9 cellular contexts compared by ENCODE assay signal in the genomic region with DNA sequence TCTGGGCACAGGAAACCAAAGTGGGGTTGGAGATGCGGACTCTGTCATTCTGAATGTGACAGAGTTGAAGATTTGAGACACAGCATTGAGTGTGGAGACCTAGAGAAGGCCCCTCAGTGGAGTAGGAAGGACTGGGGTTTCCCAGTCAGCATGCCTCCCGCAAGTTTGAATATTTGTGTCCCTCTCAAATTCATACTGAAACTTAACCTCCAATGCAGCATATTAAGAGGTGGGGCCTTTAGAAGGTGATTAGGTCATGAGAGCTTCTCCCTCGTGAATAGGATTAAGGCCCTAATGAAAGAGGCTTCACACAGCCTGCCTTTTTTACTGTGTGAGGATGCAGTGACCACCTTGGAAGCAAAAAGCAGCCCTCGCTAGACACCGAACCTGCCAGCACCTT. TPM values are rescaled to one million over a fixed set of nuclear protein-coding genes. Genes with fewer than 3 reads are reported as not detected.
DNase-seq lines count a peak whose midpoint lies in the region; ATAC-seq and TF ChIP-seq lines count a peak whose summit lies in the region.
"Had no signal": no experiment of that assay in that cellular context is flagged by ENCODE, and none has a peak within 500 bp of the region (broad histone marks: within the 10 kb centered on the region; RNA-seq: fewer than 3 reads in every experiment).

No MANE protein-coding gene starts in this region.

- no peaks in the 10 kb centered on the region for H3K9me2 ChIP-seq in hepatocyte (replicated peaks; ENCODE audit: insufficient read depth)

- H2AFZ ChIP-seq in hepatocyte, result no peak overlapping the region

- TF ChIP-seq CTCF in GM12864 (IDR thresholded peaks at IDR 0.05; ENCODE audit: low read depth, low read length, missing control alignments), result no peak
- TF ChIP-seq CTCF in hepatocyte (IDR thresholded peaks at IDR 0.05; ENCODE audit: poor library complexity), result no peak

- H3K4me3 ChIP-seq in GM12864 (ENCODE audit: low read depth, low read length), result no peak overlapping the region; the same call in 1 of the 2 replicates
- no peak overlapping the region for H3K4me3 ChIP-seq in hepatocyte
- H3K4me3 ChIP-seq: ascending aorta; BLaER1 treated with 17β-estradiol and CSF1 and Interleukin-3, amounts not matched to agents 10 nM and 100 nM had no signal

- H3K36me3 ChIP-seq in hepatocyte (replicated peaks; ENCODE audit: insufficient read depth, low read depth), result no peaks in the 10 kb centered on the region

- no peaks in the 10 kb centered on the region for H3K9me3 ChIP-seq in hepatocyte (ENCODE audit: low read depth)
- H3K9me3 ChIP-seq: ascending aorta; BLaER1 treated with 17β-estradiol and CSF1 and Interleukin-3, amounts not matched to agents 10 nM and 100 nM had no signal

- H3K27me3 ChIP-seq in hepatocyte, result no peaks in the 10 kb centered on the region
- H3K27me3 ChIP-seq: ascending aorta; BLaER1 treated with 17β-estradiol and CSF1 and Interleukin-3, amounts not matched to agents 10 nM and 100 nM had no signal

- DNase-seq in GM12864 (ENCODE audit: low read depth) (peak; percentile 58), hepatocyte (ENCODE audit: low spot score) (no peak), NCI-H146 treated with DMSO at 0.1 percent for 48 hours (lab: John Stamatoyannopoulos, UW; ENCODE audit: unreplicated experiment) (no peak), NCI-H446 (lab: John Stamatoyannopoulos, UW) (no peak)
- DNase-seq: SW 1271 had no signal

- no peaks in the 10 kb centered on the region for H4K20me1 ChIP-seq in hepatocyte (ENCODE audit: insufficient read depth, poor library complexity, severe bottlenecking)
- H4K20me1 ChIP-seq: BLaER1 treated with 17β-estradiol and CSF1 and Interleukin-3, amounts not matched to agents 10 nM and 100 nM had no signal

- ATAC-seq in GM19463 (IDR thresholded peaks at IDR 0.05; ENCODE audit: unreplicated experiment), result peak; percentile 64
- peak; percentile 43 for ATAC-seq in HG03280 (IDR thresholded peaks at IDR 0.05; ENCODE audit: unreplicated experiment)

- H3K4me1 ChIP-seq in hepatocyte (ENCODE audit: insufficient read depth), result no peaks in the 10 kb centered on the region
- H3K4me1 ChIP-seq: ascending aorta had no signal

- H3K4me2 ChIP-seq in hepatocyte, result no peak overlapping the region
- H3K4me2 ChIP-seq: BLaER1 treated with 17β-estradiol and CSF1 and Interleukin-3, amounts not matched to agents 10 nM and 100 nM had no signal

- no peak overlapping the region for H3K27ac ChIP-seq in hepatocyte
- H3K27ac ChIP-seq: ascending aorta; BLaER1 treated with 17β-estradiol and CSF1 and Interleukin-3, amounts not matched to agents 10 nM and 100 nM had no signal

- 91% methylated on average over 5 of the region's 5 CpGs for WGBS in hepatocyte (ENCODE audit: low lambda C conversion rate, missing lambda C conversion rate)

- no peaks in the 10 kb centered on the region for H3K79me2 ChIP-seq in hepatocyte

RNA-seq across cellular contexts. Expression of gene HDDC3, which starts 8.0 kb away (rescaled TPM):
- 15.4 and 17.5 TPM in 2 replicates for total RNA-seq in hepatocyte
- 13.0 and 20.0 TPM in 2 replicates for polyA plus RNA-seq in hepatocyte

RNA-seq across cellular contexts. Expression of gene UNC45A, which starts 10.7 kb away (rescaled TPM):
- 55.2 and 69.8 TPM in 2 replicates for total RNA-seq in hepatocyte
- polyA plus RNA-seq in hepatocyte, result 55.3 and 63.3 TPM in 2 replicates

RNA-seq across cellular contexts. Expression of gene MAN2A2, which starts 21.3 kb away (rescaled TPM):
- 8.3 and 11.2 TPM in 2 replicates for total RNA-seq in hepatocyte
- polyA plus RNA-seq in hepatocyte, result 32.7 and 44.5 TPM in 2 replicates

RNA-seq across cellular contexts. Expression of gene RCCD1, which starts 30.3 kb away (rescaled TPM):
- 5.3 and 9.5 TPM in 2 replicates for total RNA-seq in hepatocyte
- 9.4 and 11.2 TPM in 2 replicates for polyA plus RNA-seq in hepatocyte

RNA-seq across cellular contexts. Expression of gene FES, which starts 40.1 kb away (rescaled TPM):
- total RNA-seq in hepatocyte, result 5.7 and 13.5 TPM in 2 replicates
- polyA plus RNA-seq in hepatocyte, result 7.3 and 11.0 TPM in 2 replicates
